15 cellular contexts compared by ENCODE assay signal in the genomic region with DNA sequence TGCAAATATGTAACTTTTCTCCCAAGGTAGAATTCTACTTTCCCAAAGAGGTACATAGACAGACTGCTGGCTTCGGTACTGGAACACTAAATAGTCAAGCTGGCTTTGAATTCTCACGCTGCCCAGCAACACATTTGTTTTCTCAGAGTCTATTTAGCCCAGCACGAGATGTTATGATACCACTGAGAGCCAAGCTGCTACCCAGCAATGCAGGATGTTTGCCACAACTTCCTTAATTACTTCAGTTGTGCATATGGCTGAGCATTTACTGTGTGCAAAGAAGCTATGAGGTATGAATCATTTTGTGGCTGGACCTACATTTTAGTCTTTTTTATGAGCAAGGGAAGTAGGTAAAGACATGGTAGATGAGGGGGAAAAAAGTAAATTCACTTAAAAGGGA.
DNase-seq lines count a peak whose midpoint lies in the region; ATAC-seq, FAIRE-seq and TF ChIP-seq lines count a peak whose summit lies in the region.
"Had no signal": no experiment of that assay in that cellular context is flagged by ENCODE, and none has a peak within 500 bp of the region (broad histone marks: within the 10 kb centered on the region; RNA-seq: fewer than 3 reads in every experiment).

No MANE protein-coding gene starts in this region.

- WGBS in aorta, 2 donors, result 10 to 12% methylated on average over 3 of the region's 3 CpGs

- H3K9me3 ChIP-seq in aorta (ENCODE audit: control insufficient read depth, low read length), result no peaks in the 10 kb centered on the region
- H3K9me3 ChIP-seq: BE2C had no signal

- H3K4me3 ChIP-seq in epithelial cell of esophagus (ENCODE audit: low read length) (no peak overlapping the region), aorta (ENCODE audit: low read length in 2 of 2) (no peak overlapping the region)

- no peak for TF ChIP-seq POLR2A in GM12891 (IDR thresholded peaks at IDR 0.05; ENCODE audit: low read depth, low read length)

- peaks cover 1% of the 10 kb centered on the region for H3K27me3 Mint-ChIP-seq in endothelial cell (ENCODE audit: unreplicated experiment)
- H3K27me3 Mint-ChIP-seq: activated B cell treated with CpG ODN at 0.5 μM for 24 hours had no signal

- no peaks in the 10 kb centered on the region for H3K36me3 ChIP-seq in aorta (ENCODE audit: control insufficient read depth in 1 of 2, insufficient read depth in 2 of 2, low read length in 1 of 2)
- H3K36me3 ChIP-seq: BE2C had no signal

- no peak for TF ChIP-seq CTCF in epithelial cell of esophagus (IDR thresholded peaks at IDR 0.05; ENCODE audit: insufficient read depth, low read depth, low read length, missing control alignments)
- TF ChIP-seq CTCF in endothelial cell (IDR thresholded peaks at IDR 0.05; ENCODE audit: unreplicated experiment), result no peak

- no peaks in the 10 kb centered on the region for H3K27me3 ChIP-seq in aorta (ENCODE audit: control insufficient read depth in 1 of 2, insufficient read depth in 2 of 2, low read length in 1 of 2)
- H3K27me3 ChIP-seq: BE2C had no signal

- no peaks in the 10 kb centered on the region for H3K4me1 ChIP-seq in aorta (ENCODE audit: control insufficient read depth in 1 of 2, insufficient read depth in 2 of 2, low read length in 2 of 2)

- peaks cover 7% of the 10 kb centered on the region for H3K9me3 Mint-ChIP-seq in endothelial cell (ENCODE audit: unreplicated experiment)

- ATAC-seq in aorta (ENCODE audit: low FRiP score), result no peak
- ATAC-seq: activated T-cell treated with anti-CD3 and anti-CD28 coated beads, Interleukin-2, amount 50 U/mL, for 4 hours had no signal

- FAIRE-seq in GM12891 (lab: Jason Lieb, UNC), result no peak

- no peak overlapping the region for H3K27ac Mint-ChIP-seq in endothelial cell (ENCODE audit: unreplicated experiment)
- H3K27ac Mint-ChIP-seq: activated B cell treated with CpG ODN at 0.5 μM for 24 hours had no signal

- H3K36me3 Mint-ChIP-seq in endothelial cell (ENCODE audit: low read depth, unreplicated experiment), result peaks cover 5% of the 10 kb centered on the region

- intact Hi-C loops in aorta (cut with DNase I), result no loop called here

- no peak overlapping the region for H3K27ac ChIP-seq in aorta (ENCODE audit: low read depth in 1 of 2, low read length in 2 of 2)

- no peaks in the 10 kb centered on the region for H3K4me1 Mint-ChIP-seq in endothelial cell (ENCODE audit: unreplicated experiment)
- H3K4me1 Mint-ChIP-seq: activated B cell treated with CpG ODN at 0.5 μM for 24 hours had no signal

- no peak overlapping the region for H3K4me3 Mint-ChIP-seq in endothelial cell (ENCODE audit: unreplicated experiment)
- H3K4me3 Mint-ChIP-seq: activated B cell treated with CpG ODN at 0.5 μM for 24 hours; activated T-cell treated with anti-CD3 and anti-CD28 coated beads, Interleukin-2, amount 50 U/mL, for 4 hours had no signal

- peak; percentile 32 for DNase-seq in GDM1 (lab: John Stamatoyannopoulos, UW)
- peak; percentile 79 for DNase-seq in HT1080 (ENCODE audit: low read depth)
- DNase-seq in NOMO-1 treated with DMSO at 0.1 percent for 48 hours (lab: John Stamatoyannopoulos, UW; ENCODE audit: unreplicated experiment), result peak; percentile 89
- peak; percentile 15 for DNase-seq in epithelial cell of esophagus (ENCODE audit: low read depth)
- DNase-seq in endothelial cell (ENCODE audit: low spot score), result no peak
- no peak for DNase-seq in GM12891 (ENCODE audit: insufficient read length, low spot score)
- DNase-seq in stimulated activated naive CD4-positive, alpha-beta T cell (lab: John Stamatoyannopoulos, UW), result no peak
- DNase-seq in aorta, result no peak
- DNase-seq: activated B cell treated with CpG ODN at 0.5 μM for 24 hours; activated T-cell treated with anti-CD3 and anti-CD28 coated beads, Interleukin-2, amount 50 U/mL, for 4 hours; BE2C; erythroblast; H7; NCI-H1092; RPMI8226 had no signal

TF ChIP-seq in GM12891, 5 proteins besides CTCF, POLR2A, EP300 and RAD21:
- TF ChIP-seq SPI1 (IDR thresholded peaks at IDR 0.05; ENCODE audit: low read depth, low read length) (no peak), POU2F2 (IDR thresholded peaks at IDR 0.05; ENCODE audit: low read depth, low read length) (no peak), TAF1 (IDR thresholded peaks at IDR 0.05; ENCODE audit: low read depth, low read length) (no peak), PAX5 (IDR thresholded peaks at IDR 0.05; ENCODE audit: insufficient read depth, low read length, severe bottlenecking) (no peak), POLR2AphosphoS5 (IDR thresholded peaks at IDR 0.05; ENCODE audit: low read depth, low read length) (no peak)

Comparison
In these comparisons a context has a peak if more than half of its experiments do, and no peak if none do; other contexts are left out.
1. DNase-seq: peak in GDM1 (single experiment), HT1080 (single experiment), NOMO-1 treated with DMSO at 0.1 percent for 48 hours (single experiment) and epithelial cell of esophagus (single experiment); none in endothelial cell (single experiment), GM12891 (single experiment), stimulated activated naive CD4-positive, alpha-beta T cell (0 of 6) and aorta (0 of 2).